ENCODE assay signal across 8 cellular contexts in the genomic region with DNA sequence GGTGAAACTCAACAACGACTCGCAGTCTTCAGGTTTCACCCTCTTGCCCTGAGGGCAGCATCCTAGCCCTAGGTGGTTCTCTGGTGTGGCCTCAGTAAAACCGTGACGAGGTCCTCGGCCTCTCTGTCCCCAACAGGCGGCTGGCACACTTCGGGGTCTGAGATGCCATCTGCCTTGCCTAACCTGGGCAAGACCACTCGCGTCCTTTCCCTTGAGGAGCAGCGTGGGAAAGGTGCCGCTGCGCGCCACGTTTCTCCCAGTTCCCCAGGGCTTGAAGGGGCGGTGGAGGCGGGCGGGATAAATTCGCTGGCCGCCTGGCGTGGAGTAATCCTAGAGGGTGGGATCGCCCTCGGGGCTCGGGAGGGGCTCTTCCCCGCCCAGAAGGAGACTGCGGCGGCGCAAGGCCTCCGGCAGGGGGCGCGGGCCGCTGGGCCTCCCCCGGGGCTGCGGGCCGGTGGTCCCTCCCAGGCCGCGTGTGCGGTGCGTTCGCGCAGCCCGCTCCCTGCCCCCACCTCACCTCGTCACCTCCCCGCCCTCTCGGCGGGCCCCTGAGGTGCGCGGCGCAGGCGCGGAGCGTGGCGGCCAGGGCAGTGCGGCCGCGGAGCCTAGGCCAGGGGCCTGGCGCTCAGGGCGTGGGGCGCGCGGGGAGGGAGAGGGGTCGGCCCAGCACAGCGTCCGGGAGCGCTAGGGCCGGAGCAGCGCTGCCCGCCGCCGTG. TPM values are rescaled to one million over a fixed set of nuclear protein-coding genes. Genes with fewer than 3 reads are reported as not detected.
DNase-seq lines count a peak whose midpoint lies in the region; ATAC-seq and TF ChIP-seq lines count a peak whose summit lies in the region.

A gene with protein sequence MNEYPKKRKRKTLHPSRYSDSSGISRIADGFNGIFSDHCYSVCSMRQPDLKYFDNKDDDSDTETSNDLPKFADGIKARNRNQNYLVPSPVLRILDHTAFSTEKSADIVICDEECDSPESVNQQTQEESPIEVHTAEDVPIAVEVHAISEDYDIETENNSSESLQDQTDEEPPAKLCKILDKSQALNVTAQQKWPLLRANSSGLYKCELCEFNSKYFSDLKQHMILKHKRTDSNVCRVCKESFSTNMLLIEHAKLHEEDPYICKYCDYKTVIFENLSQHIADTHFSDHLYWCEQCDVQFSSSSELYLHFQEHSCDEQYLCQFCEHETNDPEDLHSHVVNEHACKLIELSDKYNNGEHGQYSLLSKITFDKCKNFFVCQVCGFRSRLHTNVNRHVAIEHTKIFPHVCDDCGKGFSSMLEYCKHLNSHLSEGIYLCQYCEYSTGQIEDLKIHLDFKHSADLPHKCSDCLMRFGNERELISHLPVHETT (plus strand): TSS at position 551 of the 716 bp plus-strand sequence. CDS start 5,263 bp downstream, outside the sequence.

- no peaks in the 10 kb centered on the region for H3K4me1 ChIP-seq in uterus

- no peaks in the 10 kb centered on the region for H3K27me3 ChIP-seq in uterus

- peak; percentile 77 for ATAC-seq in HG02763 (IDR thresholded peaks at IDR 0.05; ENCODE audit: unreplicated experiment)
- ATAC-seq in left ventricle myocardium superior, result peak; percentile 87

- peak; percentile 93 for DNase-seq in GM13976 (ENCODE audit: low spot score)
- DNase-seq in NCI-H1417 (lab: John Stamatoyannopoulos, UW), result peak; percentile 84 to 97 (median 96)
- DNase-seq in amniotic epithelial cell (ENCODE audit: low read depth), result peak; percentile 84
- DNase-seq in left ventricle myocardium superior, result peak; percentile 91
- DNase-seq in putamen (ENCODE audit: low spot score), result peak; percentile 80
- peak; percentile 84 to 90 for DNase-seq in uterus

- TF ChIP-seq CTCF in GM13976 (IDR thresholded peaks at IDR 0.05; ENCODE audit: borderline replicate concordance, control extremely low read depth, extremely low read depth, insufficient read depth, missing control alignments) (peak; percentile 91), uterus (IDR thresholded peaks at IDR 0.05) (peak; percentile 66 to 94 (median 90))

- peak within 1 kb of the TSS; percentile 92 to 97 for H3K27ac ChIP-seq in uterus

- H3K36me3 ChIP-seq in uterus, result no peaks in the 10 kb centered on the region

- intact Hi-C loops in T-helper 1 cell treated with Interleukin-12 subunit alpha and Interleukin-12 subunit beta and Interleukin-4 antibody, amounts not matched to agents 30 ng/mL and 1 ng/mL, for 36 hours (cut with micrococcal nuclease), result loop anchor here (1.0 to 10.0 kb wide), 14 partner anchors 25 to 1968 kb away; partner anchors contain the start of genes ACTL6A, DNAJC19, FXR1 and GNB4
- intact Hi-C loops in left ventricle myocardium superior (cut with micrococcal nuclease), result no loop called here
- intact Hi-C loops in uterus (cut with DNase I; ENCODE audit: low total_unique reads), result no loop called here

- peak; percentile 69 to 90 for TF ChIP-seq POLR2A in uterus (IDR thresholded peaks at IDR 0.05)

- H3K4me3 ChIP-seq in uterus, result peak within 1 kb of the TSS; percentile 71 to 94

- H3K9me3 ChIP-seq in uterus, result no peaks in the 10 kb centered on the region

- in situ Hi-C loops in GM13976 (cut with MboI; ENCODE audit: low sequenced_read_pairs, unreplicated experiment), result loop anchor here (25.0 kb wide), 1 partner anchor 885 kb away; no protein-coding TSS in a partner anchor

RNA-seq across cellular contexts. Expression of the gene that starts here (rescaled TPM):
- 28.9 and 30.5 TPM in 2 replicates for total RNA-seq in T-helper 1 cell treated with Interleukin-12 subunit alpha and Interleukin-12 subunit beta and Interleukin-4 antibody, amounts not matched to agents 30 ng/mL and 1 ng/mL, for 36 hours
- total RNA-seq in left ventricle myocardium superior, result 34.4 TPM
- total RNA-seq in uterus, result 10 to 100 TPM; 53.0 to 92.6 (median 65.6) TPM

Comparison
In these comparisons a context has a peak if more than half of its experiments do, and no peak if none do; other contexts are left out.
1. Peak in every context shown above with its lines: DNase-seq, ATAC-seq, H3K4me3 ChIP-seq and H3K27ac ChIP-seq.